Comparison of ENCODE assay signal across 8 cellular contexts in the genomic region with DNA sequence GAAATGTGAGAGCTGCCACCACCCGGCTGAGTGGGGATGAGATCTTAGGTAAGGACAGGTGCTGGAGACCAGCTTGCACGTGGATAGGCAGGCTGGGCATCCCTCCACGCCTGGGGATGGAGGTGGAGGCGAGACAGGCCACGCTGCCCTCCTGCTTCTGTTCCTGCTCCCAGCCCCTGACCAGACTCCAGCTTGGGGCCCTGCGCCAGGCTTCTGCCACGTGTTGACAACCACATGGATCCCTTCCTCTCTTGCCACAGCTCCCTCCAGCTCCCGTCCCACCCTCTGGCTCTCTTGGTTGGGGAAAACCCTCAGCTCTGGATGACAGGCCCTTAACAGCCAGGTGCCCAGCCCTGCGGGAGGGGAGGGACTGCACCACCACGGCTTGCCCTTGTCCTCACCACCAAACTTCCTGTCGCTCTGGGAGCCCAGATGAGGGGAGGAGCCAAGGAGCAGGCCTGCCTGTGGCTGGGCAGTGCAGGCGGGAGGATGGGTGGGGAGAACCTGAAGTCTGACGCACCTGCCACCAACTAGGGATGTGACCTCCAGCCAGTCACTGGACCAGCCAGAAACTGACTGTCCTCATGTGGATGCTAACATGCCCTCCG.
DNase-seq lines count a peak whose midpoint lies in the region; ATAC-seq and TF ChIP-seq lines count a peak whose summit lies in the region.

No MANE protein-coding gene starts in this region.

- TF ChIP-seq CTCF in GM13976 (IDR thresholded peaks at IDR 0.05; ENCODE audit: borderline replicate concordance, control extremely low read depth, extremely low read depth, insufficient read depth, missing control alignments) (no peak), GM13977 (IDR thresholded peaks at IDR 0.05; ENCODE audit: extremely low read depth, insufficient read depth, missing control alignments) (no peak)

- no peak for ATAC-seq in HG03045 (IDR thresholded peaks at IDR 0.05; ENCODE audit: unreplicated experiment)

- DNase-seq in GM13976 (ENCODE audit: low spot score): peak; percentile 34
- peak; percentile 77 for DNase-seq in NCI-H2029 treated with DMSO at 0.1 percent for 48 hours (lab: John Stamatoyannopoulos, UW)
- DNase-seq in activated T-cell treated with anti-CD3 and anti-CD28 coated beads, Interleukin-2, amount 50 U/mL, for 1 hour: peak; percentile 33
- peak; percentile 50 for DNase-seq in medulla oblongata (ENCODE audit: extremely low spot score)
- DNase-seq in NCI-H2081 treated with DMSO at 0.1 percent for 48 hours (lab: John Stamatoyannopoulos, UW): no peak
- no peak for DNase-seq in GM13977 (ENCODE audit: low spot score)
- DNase-seq in NCI-H524 treated with DMSO at 0.1 percent for 48 hours (lab: John Stamatoyannopoulos, UW): no peak

- in situ Hi-C loops in GM13976 (cut with MboI; ENCODE audit: low sequenced_read_pairs, unreplicated experiment) (no loop called here), GM13977 (cut with MboI; ENCODE audit: low pct_unique_long_range_greater_than_20kb, low sequenced_read_pairs, unreplicated experiment) (no loop called here)

Comparison
In these comparisons a context has a peak if more than half of its experiments do, and no peak if none do; other contexts are left out.
1. DNase-seq: peak in GM13976 (single experiment), NCI-H2029 treated with DMSO at 0.1 percent for 48 hours (single experiment), activated T-cell treated with anti-CD3 and anti-CD28 coated beads, Interleukin-2, amount 50 U/mL, for 1 hour (single experiment) and medulla oblongata (single experiment); none in NCI-H2081 treated with DMSO at 0.1 percent for 48 hours (single experiment), GM13977 (single experiment) and NCI-H524 treated with DMSO at 0.1 percent for 48 hours (single experiment).